ENCODE assay signal across 16 cellular contexts in genomic region chr11:62458212-62459002, GRCh38. TPM values are rescaled to one million over a fixed set of nuclear protein-coding genes. Genes with fewer than 3 reads are reported as not detected.
DNase-seq lines count a peak whose midpoint lies in the region; FAIRE-seq and TF ChIP-seq lines count a peak whose summit lies in the region.
"Had no signal": no experiment of that assay in that cellular context is flagged by ENCODE, and none has a peak within 500 bp of the region (broad histone marks: within the 10 kb centered on the region; RNA-seq: fewer than 3 reads in every experiment).

No MANE protein-coding gene starts in this region.

- no peak overlapping the region for H3K4me2 ChIP-seq in hepatocyte

- DNase-seq in HT-29 (ENCODE audit: low spot score) (peak; percentile 83), RPMI8226 (peak; percentile 63), hepatocyte (ENCODE audit: low spot score) (no peak), small intestine (peak; percentile 63), hepatic stellate cell (ENCODE audit: low spot score) (no peak), NCI-H1436 treated with DMSO at 0.1 percent for 48 hours (lab: John Stamatoyannopoulos, UW) (no peak)
- no peak for DNase-seq in activated effector memory CD4-positive, alpha-beta T cell treated with anti-CD3 and anti-CD28 coated beads, Interleukin-2, amount 50 U/mL, for 16 hours
- DNase-seq in activated CD4-positive, alpha-beta T cell treated with anti-CD3 and anti-CD28 coated beads, Interleukin-2, amount 50 U/mL, for 48 hours: no peak
- DNase-seq: activated T-cell treated with anti-CD3 and anti-CD28 coated beads, Interleukin-2, amount 50 U/mL, for 1 hour; amniotic stem cell; CD4-positive, alpha-beta memory T cell; dermis blood vessel endothelial cell; GDM1; NCI-H1048; retina had no signal

- no peaks in the 10 kb centered on the region for H3K79me2 ChIP-seq in hepatocyte

- FAIRE-seq in small intestine (lab: Jason Lieb, UNC): no peak

- no peaks in the 10 kb centered on the region for H4K20me1 ChIP-seq in hepatocyte (ENCODE audit: insufficient read depth, poor library complexity, severe bottlenecking)

- H3K4me1 ChIP-seq in hepatocyte (ENCODE audit: insufficient read depth) (peaks cover 18% of the 10 kb centered on the region), small intestine (ENCODE audit: control insufficient read depth in 2 of 2, insufficient read depth in 1 of 2, low read depth in 1 of 2, low read length in 1 of 2) (peaks cover 0 to 4% of the 10 kb centered on the region in 2 donors)

- no peaks in the 10 kb centered on the region for H3K27me3 ChIP-seq in hepatocyte
- H3K27me3 ChIP-seq in small intestine (ENCODE audit: control insufficient read depth in 2 of 2, insufficient read depth in 2 of 2, low read length in 2 of 2): no peaks in the 10 kb centered on the region

- H3K9me3 ChIP-seq in hepatocyte (ENCODE audit: low read depth): no peaks in the 10 kb centered on the region
- no peaks in the 10 kb centered on the region for H3K9me3 ChIP-seq in small intestine (ENCODE audit: control insufficient read depth, low read depth)

- H3K36me3 ChIP-seq in hepatocyte (replicated peaks; ENCODE audit: insufficient read depth, low read depth): no peaks in the 10 kb centered on the region
- no peaks in the 10 kb centered on the region for H3K36me3 ChIP-seq in small intestine (ENCODE audit: control insufficient read depth in 2 of 2, insufficient read depth in 2 of 2, low read length in 2 of 2)

- peak overlapping the region; percentile 91 for H3K27ac ChIP-seq in hepatocyte
- peak overlapping the region; percentile 72 to 77 for H3K27ac ChIP-seq in small intestine (ENCODE audit: low read depth in 1 of 2, low read length in 1 of 2)

- H3K4me3 ChIP-seq in hepatocyte (no peak overlapping the region), small intestine (ENCODE audit: low read depth in 1 of 2, low read length in 2 of 2) (no peak overlapping the region)

- WGBS in hepatocyte (ENCODE audit: low lambda C conversion rate, missing lambda C conversion rate): 55% methylated on average over 4 of the region's 4 CpGs
- WGBS in small intestine, 3 donors: 31 to 53% (median 40%) methylated on average over 4 of the region's 4 CpGs

- H2AFZ ChIP-seq in hepatocyte: no peak overlapping the region

- no peaks in the 10 kb centered on the region for H3K9me2 ChIP-seq in hepatocyte (replicated peaks; ENCODE audit: insufficient read depth)

- TF ChIP-seq CTCF in hepatocyte (IDR thresholded peaks at IDR 0.05; ENCODE audit: poor library complexity): no peak

RNA-seq across cellular contexts. Expression of gene SCGB1A1, which starts 39.6 kb away (rescaled TPM):
- not detected in 2 replicates for total RNA-seq in HT-29 (2014; rRNA removed; shearing (Covaris generic))
- not detected in 2 replicates for total RNA-seq in hepatocyte
- polyA plus RNA-seq in hepatocyte: not detected in 2 replicates
- polyA plus RNA-seq in small intestine: 10 to 100 TPM in 1 of 3 donors, 1 to 10 TPM in 1, not detected in 1; 4.6 to 11.2 TPM
- total RNA-seq: CD4-positive, alpha-beta memory T cell; dermis blood vessel endothelial cell; T-helper 1 cell treated with Interleukin-12 subunit alpha and Interleukin-12 subunit beta and Interleukin-4 antibody, amounts not matched to agents 30 ng/mL and 1 ng/mL, for 36 hours had no signal
- polyA plus RNA-seq: CD4-positive, alpha-beta memory T cell had no signal

Comparison
In these comparisons a context has a peak if more than half of its experiments do, and no peak if none do; other contexts are left out.
1. DNase-seq: peak in HT-29 (single experiment), RPMI8226 (single experiment) and small intestine (single experiment); none in hepatocyte (single experiment), hepatic stellate cell (single experiment), activated effector memory CD4-positive, alpha-beta T cell treated with anti-CD3 and anti-CD28 coated beads, Interleukin-2, amount 50 U/mL, for 16 hours (single experiment), activated CD4-positive, alpha-beta T cell treated with anti-CD3 and anti-CD28 coated beads, Interleukin-2, amount 50 U/mL, for 48 hours (0 of 2) and NCI-H1436 treated with DMSO at 0.1 percent for 48 hours (single experiment).